ENCODE assay signal across 2 cellular contexts in genomic region chr4:8891646-8892555, GRCh38.
A peak's percentile ranks its signal among the peaks of the same experiment; 100 is the strongest.
TF ChIP-seq lines count a peak whose summit lies in the region.

No MANE protein-coding gene starts in this region.

TF ChIP-seq in HepG2, 621 proteins besides CTCF, POLR2A, EP300 and RAD21:
- TF ChIP-seq STAG1 (CRISPR knock-in tag; IDR thresholded peaks at IDR 0.05) (no peak), ZBTB26 (CRISPR knock-in tag; IDR thresholded peaks at IDR 0.05; ENCODE audit: borderline replicate concordance) (no peak), SMC3 (IDR thresholded peaks at IDR 0.05; ENCODE audit: low read length) (no peak), ZNF331 (CRISPR knock-in tag; IDR thresholded peaks at IDR 0.05) (no peak), ZNF629 (CRISPR knock-in tag; conservative IDR thresholded peaks at IDR 0.05) (peak; percentile 53), ZNF44 (CRISPR knock-in tag; IDR thresholded peaks at IDR 0.05) (no peak), GZF1 (CRISPR knock-in tag; IDR thresholded peaks at IDR 0.05) (no peak), MYPOP (CRISPR knock-in tag; IDR thresholded peaks at IDR 0.05) (0 out of 2 replicates have a peak, but pooled peaks have one; percentile 26), ZBTB20 (CRISPR knock-in tag; IDR thresholded peaks at IDR 0.05; ENCODE audit: borderline replicate concordance, low read depth) (no peak), ATF4 (CRISPR knock-in tag; IDR thresholded peaks at IDR 0.05) (peak in 1 of 2 experiments; percentile 88; a peak in 2 of 4 replicates), MTF2 (CRISPR knock-in tag; IDR thresholded peaks at IDR 0.05; ENCODE audit: borderline replicate concordance) (no peak), DNMT1 (CRISPR knock-in tag; IDR thresholded peaks at IDR 0.05) (no peak), HNRNPK (IDR thresholded peaks at IDR 0.05; ENCODE audit: low read depth, low read length, poor library complexity, severe bottlenecking) (peak; percentile 45), MED1 (CRISPR knock-in tag; IDR thresholded peaks at IDR 0.05) (no peak), ZNF354B (CRISPR knock-in tag; IDR thresholded peaks at IDR 0.05) (no peak), ARID3A (IDR thresholded peaks at IDR 0.05; ENCODE audit: low read depth, low read length) (no peak)

TF ChIP-seq in WTC11, 78 proteins besides CTCF, POLR2A, EP300 and RAD21:
- 0 out of 2 replicates have a peak, but pooled peaks have one; percentile 20 for TF ChIP-seq FOXP4 (CRISPR knock-in tag; IDR thresholded peaks at IDR 0.05)
- no peak for TF ChIP-seq GTF2I (CRISPR knock-in tag; conservative IDR thresholded peaks at IDR 0.05)
- peak; percentile 72; the same call in 1 of the 2 replicates for TF ChIP-seq ARID4B (CRISPR knock-in tag; IDR thresholded peaks at IDR 0.05; ENCODE audit: borderline replicate concordance)
- no peak for TF ChIP-seq JAZF1 (CRISPR knock-in tag; IDR thresholded peaks at IDR 0.05)
- TF ChIP-seq ETV6 (CRISPR knock-in tag; IDR thresholded peaks at IDR 0.05) = no peak
- peak; percentile 61; the same call in 1 of the 2 replicates for TF ChIP-seq SMAD4 (CRISPR knock-in tag; IDR thresholded peaks at IDR 0.05)
- peak; percentile 86 for TF ChIP-seq GABPB1 (CRISPR knock-in tag; IDR thresholded peaks at IDR 0.05)
- TF ChIP-seq E2F5 (CRISPR knock-in tag; IDR thresholded peaks at IDR 0.05) = peak; percentile 77
- 0 out of 2 replicates have a peak, but pooled peaks have one; percentile 34 for TF ChIP-seq CREB1 (CRISPR knock-in tag; IDR thresholded peaks at IDR 0.05)
- TF ChIP-seq AFF4 (CRISPR knock-in tag; IDR thresholded peaks at IDR 0.05; ENCODE audit: borderline replicate concordance) = 0 out of 2 replicates have a peak, but pooled peaks have one; percentile 33
- TF ChIP-seq TP53 (CRISPR knock-in tag; IDR thresholded peaks at IDR 0.05) = peak; percentile 72; the same call in 1 of the 2 replicates
- peak; percentile 68; the same call in 1 of the 2 replicates for TF ChIP-seq FOXP1 (CRISPR knock-in tag; IDR thresholded peaks at IDR 0.05; ENCODE audit: borderline replicate concordance)
- no peak for TF ChIP-seq MYBL2 (CRISPR knock-in tag; IDR thresholded peaks at IDR 0.05)
- peak; percentile 56; the same call in 1 of the 2 replicates for TF ChIP-seq ZNF317 (CRISPR knock-in tag; IDR thresholded peaks at IDR 0.05; ENCODE audit: borderline replicate concordance, low read depth)
- peak; percentile 75; the same call in 1 of the 2 replicates for TF ChIP-seq RELA (CRISPR knock-in tag; IDR thresholded peaks at IDR 0.05; ENCODE audit: borderline replicate concordance)
- 0 out of 2 replicates have a peak, but pooled peaks have one; percentile 44 for TF ChIP-seq FOXK1 (CRISPR knock-in tag; IDR thresholded peaks at IDR 0.05)
- TF ChIP-seq NR2C2 (CRISPR knock-in tag; IDR thresholded peaks at IDR 0.05) = peak; percentile 59; the same call in 1 of the 2 replicates
- TF ChIP-seq MAX (CRISPR knock-in tag; IDR thresholded peaks at IDR 0.05) = peak; percentile 99
- peak; percentile 72; the same call in 1 of the 2 replicates for TF ChIP-seq ZNF263 (CRISPR knock-in tag; IDR thresholded peaks at IDR 0.05; ENCODE audit: low read depth)
- TF ChIP-seq TCF7 (CRISPR knock-in tag; IDR thresholded peaks at IDR 0.05; ENCODE audit: low read depth) = no peak
- TF ChIP-seq ZNF281 (CRISPR knock-in tag; IDR thresholded peaks at IDR 0.05) = 0 out of 2 replicates have a peak, but pooled peaks have one; percentile 71
- peak; percentile 12; the same call in 1 of the 2 replicates for TF ChIP-seq IRF1 (CRISPR knock-in tag; IDR thresholded peaks at IDR 0.05)
- 0 out of 2 replicates have a peak, but pooled peaks have one; percentile 56 for TF ChIP-seq HMGXB4 (CRISPR knock-in tag; IDR thresholded peaks at IDR 0.05)
- peak; percentile 68 for TF ChIP-seq USF1 (CRISPR knock-in tag; IDR thresholded peaks at IDR 0.05)
- TF ChIP-seq ESRRA (CRISPR knock-in tag; IDR thresholded peaks at IDR 0.05; ENCODE audit: borderline replicate concordance) = no peak
- TF ChIP-seq USF2 (CRISPR knock-in tag; IDR thresholded peaks at IDR 0.05) = 0 out of 2 replicates have a peak, but pooled peaks have one; percentile 16
- 0 out of 2 replicates have a peak, but pooled peaks have one; percentile 69 for TF ChIP-seq ZNF219 (CRISPR knock-in tag; IDR thresholded peaks at IDR 0.05; ENCODE audit: borderline replicate concordance)
- TF ChIP-seq NR1H2 (CRISPR knock-in tag; IDR thresholded peaks at IDR 0.05) = no peak
